ENCODE assay signal across 8 cellular contexts in genomic region chr9:32581512-32582143, GRCh38.
DNase-seq lines count a peak whose midpoint lies in the region; ATAC-seq and TF ChIP-seq lines count a peak whose summit lies in the region.

No MANE protein-coding gene starts in this region.

- H3K4me2 ChIP-seq in KMS-11, result no peak overlapping the region

- H3K9ac ChIP-seq in KMS-11, result no peak overlapping the region

- no peak for DNase-seq in AG09309 (ENCODE audit: low read depth)
- DNase-seq in GM06990 (ENCODE audit: extremely low read depth, insufficient read length), result no peak
- peak; percentile 66 for DNase-seq in RKO (ENCODE audit: low spot score)
- no peak for DNase-seq in coronary artery (ENCODE audit: low spot score)
- DNase-seq in middle frontal gyrus (ENCODE audit: extremely low spot score, low spot score), result peak; percentile 43
- no peak for DNase-seq in GM19240 (ENCODE audit: insufficient read length, low spot score)

- H3K27me3 ChIP-seq in GM06990 (replicated peaks; ENCODE audit: control insufficient read depth, insufficient read depth, low read length) (no peaks in the 10 kb centered on the region; the same call in 1 of the 2 replicates), KMS-11 (ENCODE audit: insufficient read depth, low read depth) (no peaks in the 10 kb centered on the region)

- H3K4me3 ChIP-seq in AG09309 (ENCODE audit: control insufficient read depth, low read depth, low read length) (no peak overlapping the region), GM06990 (replicated peaks; ENCODE audit: low read depth, low read length) (no peak overlapping the region), KMS-11 (IDR thresholded peaks at IDR 0.05; ENCODE audit: insufficient read depth, low read depth, low read length) (no peak overlapping the region), coronary artery (no peak overlapping the region)

- H3K27ac ChIP-seq in KMS-11 (no peak overlapping the region), coronary artery (no peak overlapping the region)

- TF ChIP-seq CTCF in AG09309 (IDR thresholded peaks at IDR 0.05; ENCODE audit: control insufficient read depth, insufficient read depth, low read depth, low read length, missing control alignments), result peak; percentile 62
- peak; percentile 64 for TF ChIP-seq CTCF in GM06990 (IDR thresholded peaks at IDR 0.05; ENCODE audit: insufficient read depth, low read length, poor library complexity, severe bottlenecking)
- TF ChIP-seq CTCF in KMS-11 (conservative IDR thresholded peaks at IDR 0.05; ENCODE audit: low read depth, low read length), result peak; percentile 67
- TF ChIP-seq CTCF in coronary artery (IDR thresholded peaks at IDR 0.05), result peak; percentile 32

- no peaks in the 10 kb centered on the region for H3K4me1 ChIP-seq in KMS-11 (ENCODE audit: low read depth, poor library complexity, severe bottlenecking)

- no peak for ATAC-seq in HG02981 (IDR thresholded peaks at IDR 0.05; ENCODE audit: unreplicated experiment)

- no peaks in the 10 kb centered on the region for H3K36me3 ChIP-seq in GM06990 (ENCODE audit: control insufficient read depth, insufficient read depth, low read length)
- no peaks in the 10 kb centered on the region for H3K36me3 ChIP-seq in KMS-11 (ENCODE audit: insufficient read depth)

- H4K20me1 ChIP-seq in KMS-11 (ENCODE audit: insufficient read depth), result no peaks in the 10 kb centered on the region

- H3K79me2 ChIP-seq in KMS-11 (ENCODE audit: insufficient read depth, low read depth), result no peaks in the 10 kb centered on the region

- H2AFZ ChIP-seq in KMS-11 (ENCODE audit: low read depth), result no peak overlapping the region; the same call in 1 of the 2 replicates

Comparison
In these comparisons a context has a peak if more than half of its experiments do, and no peak if none do; other contexts are left out.
1. DNase-seq: peak in RKO (single experiment) and middle frontal gyrus (single experiment); none in AG09309 (single experiment), GM06990 (single experiment), coronary artery (single experiment) and GM19240 (single experiment).
2. Peak in every context shown above with its lines, with median percentiles within 50 percentile points of each other: CTCF ChIP-seq.